25 cellular contexts compared by ENCODE assay signal in genomic region chr19:13220847-13221246, GRCh38.
"Had no signal": no experiment of that assay in that cellular context is flagged by ENCODE, and none has a peak within 500 bp of the region (broad histone marks: within the 10 kb centered on the region; RNA-seq: fewer than 3 reads in every experiment).

No MANE protein-coding gene starts in this region.

- H3K4me3 ChIP-seq: adrenal gland, body of pancreas, colonic mucosa, left ventricle myocardium inferior, lung, tibial nerve had no signal

- H3K27ac Mint-ChIP-seq: natural killer cell had no signal

- H3K36me3 Mint-ChIP-seq: activated naive CD4-positive, alpha-beta T cell treated with anti-CD3 and anti-CD28 coated beads, Interleukin-2, amount 50 U/mL, for 72 hours; natural killer cell had no signal

- DNase-seq: activated CD4-positive, alpha-beta T cell treated with anti-CD3 and anti-CD28 coated beads for 1 hour; activated CD4-positive, alpha-beta T cell treated with anti-CD3 and anti-CD28 coated beads, Interleukin-2, amount 50 U/mL, for 48 hours; activated CD8-positive, alpha-beta memory T cell treated with anti-CD3 and anti-CD28 coated beads, Interleukin-2, amount 50 U/mL, for 48 hours; activated naive CD4-positive, alpha-beta T cell; activated T-cell treated with anti-CD3 and anti-CD28 coated beads, Interleukin-2, amount 50 U/mL, for 4 hours; adrenal gland; aorta; body of pancreas; cerebellar nuclear complex; colonic mucosa; effector memory CD4-positive, alpha-beta T cell; islet precursor cell; left ventricle myocardium inferior; mesendoderm; natural killer cell; right cardiac atrium; stimulated activated CD4-positive, alpha-beta T cell treated with anti-CD3 and anti-CD28 coated beads, Interleukin-15, amount 100 ng/mL, for 24 hours; stimulated activated CD4-positive, alpha-beta T cell treated with anti-CD3 and anti-CD28 coated beads, Interleukin-2, amount 100 ng/mL, for 24 hours; stimulated activated naive CD4-positive, alpha-beta T cell had no signal

- H3K4me3 Mint-ChIP-seq: activated T-cell treated with anti-CD3 and anti-CD28 coated beads, Interleukin-2, amount 50 U/mL, for 4 hours; natural killer cell had no signal

- H3K36me3 ChIP-seq: adrenal gland, colonic mucosa, left ventricle myocardium inferior, tibial nerve had no signal

- H3K27ac ChIP-seq: adrenal gland, body of pancreas, colonic mucosa, left ventricle myocardium inferior, tibial nerve, VCaP had no signal

- H3K4me1 ChIP-seq: adrenal gland, body of pancreas, colonic mucosa, left ventricle myocardium inferior, tibial nerve had no signal

- H3K27me3 ChIP-seq: adrenal gland, body of pancreas, colonic mucosa had no signal

- FAIRE-seq: frontal cortex, TTC549 had no signal

- H3K9me3 ChIP-seq: adrenal gland, body of pancreas, colonic mucosa had no signal

- ATAC-seq: activated naive CD4-positive, alpha-beta T cell treated with anti-CD3 and anti-CD28 coated beads, Interleukin-2, amount 50 U/mL, for 72 hours; activated T-cell treated with anti-CD3 and anti-CD28 coated beads, Interleukin-2, amount 50 U/mL, for 4 hours; body of pancreas; natural killer cell; right cardiac atrium had no signal

- H3K9me3 Mint-ChIP-seq: activated naive CD4-positive, alpha-beta T cell treated with anti-CD3 and anti-CD28 coated beads, Interleukin-2, amount 50 U/mL, for 72 hours; activated T-cell treated with anti-CD3 and anti-CD28 coated beads, Interleukin-2, amount 50 U/mL, for 4 hours; natural killer cell had no signal
